17 cellular contexts compared by ENCODE assay signal in the genomic region with DNA sequence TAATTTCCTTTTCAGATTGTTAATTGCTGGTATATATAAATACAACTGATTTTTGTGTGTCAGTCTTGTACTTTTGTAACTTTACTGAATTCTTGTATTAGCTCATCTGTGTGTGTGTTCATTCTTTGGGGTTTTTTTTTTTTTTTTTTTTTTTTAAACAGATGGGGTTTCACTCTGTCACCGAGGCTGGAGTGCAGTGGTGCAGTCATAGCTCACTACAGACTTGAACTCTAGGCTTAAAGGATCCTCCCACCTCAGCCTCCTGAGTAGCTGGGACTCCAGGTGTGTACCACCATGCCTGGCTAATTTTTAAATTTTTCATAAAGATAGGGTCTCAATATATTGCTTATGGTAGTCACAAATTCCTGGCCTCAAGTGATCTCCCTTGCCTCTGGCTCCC.
"Had no signal": no experiment of that assay in that cellular context is flagged by ENCODE, and none has a peak within 500 bp of the region (broad histone marks: within the 10 kb centered on the region; RNA-seq: fewer than 3 reads in every experiment).

No MANE protein-coding gene starts in this region.

- H3K4me1 Mint-ChIP-seq: nephron had no signal

- H3K27ac ChIP-seq: cardiac muscle cell, colonic mucosa, heart left ventricle, left lung, transverse colon, WERI-Rb-1 had no signal

- H3K4me1 ChIP-seq: colonic mucosa had no signal

- DNase-seq: activated CD4-positive, alpha-beta T cell treated with anti-CD3 and anti-CD28 coated beads, Interleukin-2, amount 50 U/mL, for 1 hour; activated CD8-positive, alpha-beta memory T cell treated with anti-CD3 and anti-CD28 coated beads, Interleukin-2, amount 50 U/mL, for 4 hours; colonic mucosa; foreskin melanocyte; heart left ventricle; islet precursor cell; left lung; mucosa of descending colon; stimulated activated CD4-positive, alpha-beta T cell treated with anti-CD3 and anti-CD28 coated beads, Interleukin-2, amount 100 ng/mL, for 24 hours; stimulated activated naive CD4-positive, alpha-beta T cell; substantia nigra; transverse colon; WERI-Rb-1 had no signal

- H3K9me3 ChIP-seq: colonic mucosa, left lung, mucosa of descending colon had no signal

- H3K36me3 ChIP-seq: colonic mucosa, left lung, transverse colon had no signal

- H3K4me3 ChIP-seq: cardiac muscle cell, colonic mucosa, heart left ventricle, left lung, mucosa of descending colon, transverse colon had no signal

- H3K4me3 Mint-ChIP-seq: nephron had no signal

- H3K27me3 ChIP-seq: cardiac muscle cell, colonic mucosa, heart left ventricle, left lung, transverse colon had no signal

- H3K27ac Mint-ChIP-seq: activated T-helper 2 cell treated with anti-CD3 and anti-CD28 coated beads, Interferon-gamma antibody, Interleukin-2, Interleukin-4, amounts not matched to agents 10 μg/mL and 5 μg/mL and 100 μg/mL, durations not matched to agents 14 hours and 24 hours and 36 hours; nephron had no signal

- ATAC-seq: heart left ventricle, left lung, mucosa of descending colon, sciatic nerve had no signal
